Comparison of ENCODE assay signal across 13 cellular contexts in genomic region chr1:72851597-72851996, GRCh38.
DNase-seq lines count a peak whose midpoint lies in the region; ATAC-seq lines count a peak whose summit lies in the region.
"Had no signal": no experiment of that assay in that cellular context is flagged by ENCODE, and none has a peak within 500 bp of the region (broad histone marks: within the 10 kb centered on the region; RNA-seq: fewer than 3 reads in every experiment).

No MANE protein-coding gene starts in this region.

- H2BK12ac ChIP-seq in neuronal stem cell (ENCODE audit: low read length) = no peak overlapping the region

- H2BK5ac ChIP-seq in neuronal stem cell (ENCODE audit: low read length) = no peak overlapping the region

- no peak overlapping the region for H3K18ac ChIP-seq in neuronal stem cell (ENCODE audit: low read length)

- no peak overlapping the region for H4K8ac ChIP-seq in neuronal stem cell (ENCODE audit: low read depth, low read length)

- DNase-seq in DMS79 treated with DMSO at 0.1 percent for 48 hours (lab: John Stamatoyannopoulos, UW) (peak; percentile 25), NCI-H524 (lab: John Stamatoyannopoulos, UW) (peak; percentile 57 to 83), SK-N-DZ (ENCODE audit: low spot score) (peak; percentile 75), neuronal stem cell (ENCODE audit: low spot score) (no peak), UCSD-AML1 (lab: John Stamatoyannopoulos, UW; ENCODE audit: unreplicated experiment) (no peak), retina (no peak)
- no peak for DNase-seq in activated T-cell treated with anti-CD3 and anti-CD28 coated beads, Interleukin-2, amount 50 U/mL, for 48 hours
- DNase-seq: C1 segment of cervical spinal cord; CD4-positive, alpha-beta T cell; COR-L47; DMS153 had no signal

- no peaks in the 10 kb centered on the region for H3K27me3 ChIP-seq in neuronal stem cell (ENCODE audit: control insufficient read depth in 3 of 3, insufficient read depth in 3 of 3, low read depth in 1 of 3, low read length in 3 of 3)

- no peak overlapping the region for H3K23ac ChIP-seq in neuronal stem cell (ENCODE audit: low read depth, low read length, poor library complexity)

- no peak overlapping the region for H3K27ac ChIP-seq in neuronal stem cell (replicated peaks; ENCODE audit: low read length)

- no peak overlapping the region for H3K4me2 ChIP-seq in neuronal stem cell (ENCODE audit: insufficient read depth, low read length, poor library complexity, severe bottlenecking)

- no peak for ATAC-seq in GM18873 (IDR thresholded peaks at IDR 0.05; ENCODE audit: low FRiP score, unreplicated experiment)

- no peaks in the 10 kb centered on the region for H3K9me3 ChIP-seq in neuronal stem cell (replicated peaks in 1 of 2; ENCODE audit: control insufficient read depth in 2 of 2, insufficient read depth in 1 of 2, low read depth in 1 of 2, low read length in 2 of 2)
- H3K9me3 ChIP-seq: HAP-1 had no signal

- H3K4me1 ChIP-seq in neuronal stem cell (ENCODE audit: control insufficient read depth in 2 of 2, insufficient read depth in 1 of 2, low read depth in 1 of 2, low read length in 2 of 2) = peaks cover 2 to 3% of the 10 kb centered on the region in 2 donors
- H3K4me1 ChIP-seq: HAP-1 had no signal

- H3K9ac ChIP-seq in neuronal stem cell (ENCODE audit: low read depth, low read length, poor library complexity) = no peak overlapping the region

- H3K4ac ChIP-seq in neuronal stem cell (ENCODE audit: low read length) = no peak overlapping the region

- no CpG with 5 or more reads among the region's 4 CpGs for WGBS in neuronal stem cell (ENCODE audit: extremely low coverage in 2 of 2, insufficient read length in 2 of 2, insufficient replicate concordance in 1 of 2), 2 donors

- no peaks in the 10 kb centered on the region for H3K36me3 ChIP-seq in neuronal stem cell (replicated peaks in 1 of 2; ENCODE audit: control insufficient read depth in 2 of 2, insufficient read depth in 2 of 2, low read length in 2 of 2)
- H3K36me3 ChIP-seq: HAP-1 had no signal

- no peak overlapping the region for H2AK5ac ChIP-seq in neuronal stem cell (ENCODE audit: low read depth, low read length)

- H2BK120ac ChIP-seq in neuronal stem cell (ENCODE audit: low read depth, low read length) = no peak overlapping the region

- H2AFZ ChIP-seq in neuronal stem cell (ENCODE audit: low read length) = peak overlapping the region; percentile 15

- H3K4me3 ChIP-seq in neuronal stem cell (ENCODE audit: low read length in 2 of 2) = no peak overlapping the region
- H3K4me3 ChIP-seq: HAP-1 had no signal

- no peak overlapping the region for H4K91ac ChIP-seq in neuronal stem cell (ENCODE audit: low read depth, low read length, poor library complexity)

- no peaks in the 10 kb centered on the region for H3K79me1 ChIP-seq in neuronal stem cell (ENCODE audit: low read depth, low read length)

- H3K14ac ChIP-seq in neuronal stem cell (ENCODE audit: low read length) = no peak overlapping the region

- no peak overlapping the region for H2BK15ac ChIP-seq in neuronal stem cell (ENCODE audit: low read length)

Comparison
In these comparisons a context has a peak if more than half of its experiments do, and no peak if none do; other contexts are left out.
1. DNase-seq: peak in DMS79 treated with DMSO at 0.1 percent for 48 hours (single experiment), NCI-H524 (2 of 2) and SK-N-DZ (single experiment); none in neuronal stem cell (single experiment), activated T-cell treated with anti-CD3 and anti-CD28 coated beads, Interleukin-2, amount 50 U/mL, for 48 hours (0 of 2), UCSD-AML1 (single experiment) and retina (single experiment).